ENCODE assay signal across 15 cellular contexts in genomic region chr11:88105952-88106351, GRCh38.
"Had no signal": no experiment of that assay in that cellular context is flagged by ENCODE, and none has a peak within 500 bp of the region (broad histone marks: within the 10 kb centered on the region; RNA-seq: fewer than 3 reads in every experiment).

No MANE protein-coding gene starts in this region.

- H3K36me3 ChIP-seq: heart left ventricle, neural progenitor cell, ovary, WERI-Rb-1 had no signal

- H3K27me3 ChIP-seq: foreskin keratinocyte, heart left ventricle, neural progenitor cell, ovary, testis had no signal

- H3K4me1 Mint-ChIP-seq: activated CD4-positive, alpha-beta T cell treated with anti-CD3 and anti-CD28 coated beads for 36 hours had no signal

- H2AFZ ChIP-seq: neural progenitor cell had no signal

- H3K4me1 ChIP-seq: heart left ventricle, neural progenitor cell, testis had no signal

- H3K27ac ChIP-seq: foreskin keratinocyte, heart left ventricle, neural progenitor cell, ovary, testis, WERI-Rb-1 had no signal

- H3K9me3 ChIP-seq: ovary, testis had no signal

- H3K4me3 ChIP-seq: heart left ventricle, neural progenitor cell, ovary, skin epidermis, testis had no signal

- H3K4me3 Mint-ChIP-seq: activated CD4-positive, alpha-beta T cell treated with anti-CD3 and anti-CD28 coated beads for 36 hours; activated CD8-positive, alpha-beta T cell treated with anti-CD3 and anti-CD28 coated beads for 36 hours; neural progenitor cell; stimulated activated naive CD8-positive, alpha-beta T cell treated with anti-CD3 and anti-CD28 coated beads, Interleukin-15, amount 100 ng/mL, for 72 hours had no signal

- DNase-seq: activated CD4-positive, alpha-beta T cell treated with anti-CD3 and anti-CD28 coated beads for 36 hours; activated CD8-positive, alpha-beta memory T cell treated with anti-CD3 and anti-CD28 coated beads, Interleukin-2, amount 50 U/mL, for 48 hours; activated CD8-positive, alpha-beta T cell treated with anti-CD3 and anti-CD28 coated beads for 36 hours; foreskin keratinocyte; heart left ventricle; left ventricle myocardium superior; ovary; stimulated activated CD4-positive, alpha-beta T cell treated with anti-CD3 and anti-CD28 coated beads, Interleukin-4, amount 100 ng/mL, for 4 hours; stimulated activated naive CD8-positive, alpha-beta T cell treated with anti-CD3 and anti-CD28 coated beads, Interleukin-15, amount 100 ng/mL, for 72 hours; testis; WERI-Rb-1 had no signal

- H3K4me2 ChIP-seq: neural progenitor cell had no signal

- H3K9me3 Mint-ChIP-seq: activated CD8-positive, alpha-beta T cell treated with anti-CD3 and anti-CD28 coated beads for 36 hours had no signal

- H3K9ac ChIP-seq: neural progenitor cell had no signal

- FAIRE-seq: colon, islet of Langerhans had no signal

- ATAC-seq: activated CD4-positive, alpha-beta T cell treated with anti-CD3 and anti-CD28 coated beads for 36 hours; activated CD8-positive, alpha-beta T cell treated with anti-CD3 and anti-CD28 coated beads for 36 hours; foreskin keratinocyte; heart left ventricle; left ventricle myocardium superior; stimulated activated naive CD8-positive, alpha-beta T cell treated with anti-CD3 and anti-CD28 coated beads, Interleukin-15, amount 100 ng/mL, for 72 hours had no signal

- H3K27ac Mint-ChIP-seq: activated CD4-positive, alpha-beta T cell treated with anti-CD3 and anti-CD28 coated beads for 36 hours; activated CD8-positive, alpha-beta T cell treated with anti-CD3 and anti-CD28 coated beads for 36 hours; neural progenitor cell; stimulated activated naive CD8-positive, alpha-beta T cell treated with anti-CD3 and anti-CD28 coated beads, Interleukin-15, amount 100 ng/mL, for 72 hours had no signal
